In genomic region chr7:131483586-131483985, GRCh38 we compare ENCODE assay signal across 23 cellular contexts.
DNase-seq lines count a peak whose midpoint lies in the region; ATAC-seq and TF ChIP-seq lines count a peak whose summit lies in the region.
"Had no signal": no experiment of that assay in that cellular context is flagged by ENCODE, and none has a peak within 500 bp of the region (broad histone marks: within the 10 kb centered on the region; RNA-seq: fewer than 3 reads in every experiment).

No MANE protein-coding gene starts in this region.

- H3K79me2 ChIP-seq in OCI-LY1 (ENCODE audit: insufficient read depth, low read length), result no peaks in the 10 kb centered on the region

- ATAC-seq in GM18907 (IDR thresholded peaks at IDR 0.05; ENCODE audit: unreplicated experiment) (peak; percentile 49), HG03066 (IDR thresholded peaks at IDR 0.05; ENCODE audit: low read depth, unreplicated experiment) (peak; percentile 50), GM19467 (IDR thresholded peaks at IDR 0.05; ENCODE audit: unreplicated experiment) (no peak), GM21528 (IDR thresholded peaks at IDR 0.05; ENCODE audit: low FRiP score, unreplicated experiment) (no peak), GM21723 (IDR thresholded peaks at IDR 0.05; ENCODE audit: unreplicated experiment) (no peak)
- ATAC-seq: K562, PC-3 had no signal

- H3K27ac ChIP-seq in OCI-LY1 (ENCODE audit: low read depth, low read length, poor library complexity, severe bottlenecking), result peak overlapping the region; percentile 59
- H3K27ac ChIP-seq: C4-2B, GM23248 had no signal

- TF ChIP-seq CTCF in AG10803 (conservative IDR thresholded peaks at IDR 0.05; ENCODE audit: low read length) (no peak), OCI-LY1 (IDR thresholded peaks at IDR 0.05; ENCODE audit: low read length) (no peak)

- H3K9ac ChIP-seq in OCI-LY1 (ENCODE audit: low read length), result no peak overlapping the region
- H3K9ac ChIP-seq: GM23248 had no signal

- H4K20me1 ChIP-seq in OCI-LY1 (ENCODE audit: insufficient read depth, low read length), result no peaks in the 10 kb centered on the region

- peaks cover 7% of the 10 kb centered on the region; the same call in 1 of the 2 replicates for H3K36me3 ChIP-seq in OCI-LY1 (ENCODE audit: insufficient read depth, low read length)

- DNase-seq in AG10803 (ENCODE audit: low read depth), result peak; percentile 34
- no peak for DNase-seq in NCI-H526 treated with DMSO at 0.1 percent for 48 hours (lab: John Stamatoyannopoulos, UW)
- DNase-seq: 8988T; CD8-positive, alpha-beta memory T cell; GM23248; NCI-H1105; NCI-H146; NCI-H2081; NCI-H2171 treated with DMSO at 0.1 percent for 48 hours; NCI-H446; NCI-H526; PC-3; Right ventricle myocardium superior; T1000 had no signal

- no peaks in the 10 kb centered on the region; the same call in 1 of the 2 replicates for H3F3A ChIP-seq in OCI-LY1 (ENCODE audit: insufficient read depth, low read length)

- no peak overlapping the region for H3K4me3 ChIP-seq in AG10803 (ENCODE audit: low read length)
- no peak overlapping the region for H3K4me3 ChIP-seq in OCI-LY1 (ENCODE audit: low read depth, low read length, poor library complexity, severe bottlenecking)
- H3K4me3 ChIP-seq: GM23248, HAP-1, K562 had no signal

- no peaks in the 10 kb centered on the region for H3K9me2 ChIP-seq in OCI-LY1 (ENCODE audit: low read depth, low read length)

- no peaks in the 10 kb centered on the region for H3K9me3 ChIP-seq in OCI-LY1 (ENCODE audit: low read length)
- H3K9me3 ChIP-seq: HAP-1 had no signal

- no peaks in the 10 kb centered on the region for H3K27me3 ChIP-seq in OCI-LY1 (ENCODE audit: insufficient read depth, low read length)

- peaks cover 20% of the 10 kb centered on the region for H3K4me1 ChIP-seq in OCI-LY1 (ENCODE audit: insufficient read depth, low read length, severe bottlenecking)

- H2AFZ ChIP-seq in OCI-LY1 (ENCODE audit: low read length), result no peak overlapping the region
- H2AFZ ChIP-seq: GM23248 had no signal

- H3K4me2 ChIP-seq in OCI-LY1 (ENCODE audit: low read length), result no peak overlapping the region

Comparison
In these comparisons a context has a peak if more than half of its experiments do, and no peak if none do; other contexts are left out.
1. ATAC-seq: peak in GM18907 (single experiment) and HG03066 (single experiment); none in GM19467 (single experiment), GM21528 (single experiment) and GM21723 (single experiment).